In the genomic region with DNA sequence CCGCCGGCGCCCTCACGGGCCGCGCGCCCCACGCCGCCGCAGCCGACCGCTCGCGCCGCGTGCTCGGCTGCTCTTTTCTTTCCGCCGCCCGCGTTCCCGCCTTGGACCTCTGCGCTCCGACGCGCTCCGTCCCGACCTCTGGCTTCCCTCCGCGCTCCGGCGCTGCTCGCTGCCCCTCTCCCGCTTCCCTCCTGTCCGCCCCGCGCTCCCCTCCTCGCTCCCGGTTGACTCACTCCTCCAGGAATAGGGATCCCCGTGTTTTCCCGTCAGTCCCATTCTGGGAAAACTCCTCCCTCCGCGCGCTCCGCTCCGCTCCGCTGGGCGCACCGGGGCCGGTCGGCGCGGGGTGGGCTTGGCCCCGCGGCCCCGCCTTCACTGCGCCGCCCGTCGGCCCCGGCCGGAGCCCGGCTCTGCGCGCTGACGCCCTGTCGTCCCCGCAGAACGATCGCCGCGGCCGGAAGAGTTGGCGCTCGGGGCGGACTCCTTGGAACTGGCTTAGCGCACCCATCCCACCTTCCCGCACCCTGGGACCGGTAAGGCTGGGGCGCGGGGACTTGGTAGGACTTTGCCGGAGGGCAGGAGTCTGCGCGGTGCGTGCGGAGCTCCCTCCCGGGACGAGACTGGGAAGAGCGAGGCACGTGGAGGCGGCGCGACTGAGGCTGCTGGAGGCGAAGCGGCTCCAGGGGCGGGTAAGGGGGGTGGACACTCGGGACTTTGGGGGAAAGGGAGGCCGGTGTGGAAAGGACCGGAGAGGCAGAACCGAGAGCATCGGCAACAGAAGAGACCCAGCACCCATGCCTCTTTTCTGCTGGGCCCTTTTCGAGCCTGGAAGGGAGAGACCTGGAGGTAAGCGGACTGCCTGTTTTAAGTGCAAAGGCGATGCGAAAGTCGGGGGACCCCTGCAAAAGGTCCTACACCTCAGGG, we compare ENCODE assay signal across 8 cellular contexts. TPM values are rescaled to one million over a fixed set of nuclear protein-coding genes. Genes with fewer than 3 reads are reported as not detected.
DNase-seq lines count a peak whose midpoint lies in the region; ATAC-seq lines count a peak whose summit lies in the region.

No MANE protein-coding gene starts in this region.

- H3K9me3 Mint-ChIP-seq in activated T-cell treated with anti-CD3 and anti-CD28 coated beads, Interleukin-2, amount 50 U/mL, for 24 hours, result no peaks in the 10 kb centered on the region
- no peaks in the 10 kb centered on the region for H3K9me3 Mint-ChIP-seq in activated naive CD8-positive, alpha-beta T cell treated with anti-CD3 and anti-CD28 coated beads, Interleukin-2, amount 50 U/mL, for 24 hours

- H3K27me3 Mint-ChIP-seq in activated T-cell treated with anti-CD3 and anti-CD28 coated beads, Interleukin-2, amount 50 U/mL, for 24 hours, result peaks cover 73% of the 10 kb centered on the region
- peaks cover 63% of the 10 kb centered on the region for H3K27me3 Mint-ChIP-seq in activated naive CD8-positive, alpha-beta T cell treated with anti-CD3 and anti-CD28 coated beads, Interleukin-2, amount 50 U/mL, for 24 hours

- H3K36me3 Mint-ChIP-seq in activated T-cell treated with anti-CD3 and anti-CD28 coated beads, Interleukin-2, amount 50 U/mL, for 24 hours (ENCODE audit: low read depth), result no peaks in the 10 kb centered on the region
- no peaks in the 10 kb centered on the region for H3K36me3 Mint-ChIP-seq in activated naive CD8-positive, alpha-beta T cell treated with anti-CD3 and anti-CD28 coated beads, Interleukin-2, amount 50 U/mL, for 24 hours (ENCODE audit: low read depth)

- intact Hi-C loops in left cardiac atrium (cut with DNase I), result loop anchor here in 1 of 2 donors (5.0 kb wide), 2 partner anchors 38 to 73 kb away; no protein-coding TSS in a partner anchor

- no peak overlapping the region for H3K27ac Mint-ChIP-seq in activated T-cell treated with anti-CD3 and anti-CD28 coated beads, Interleukin-2, amount 50 U/mL, for 24 hours
- no peak overlapping the region for H3K27ac Mint-ChIP-seq in activated naive CD8-positive, alpha-beta T cell treated with anti-CD3 and anti-CD28 coated beads, Interleukin-2, amount 50 U/mL, for 24 hours

- peak overlapping the region; percentile 61 for H3K4me3 Mint-ChIP-seq in activated T-cell treated with anti-CD3 and anti-CD28 coated beads, Interleukin-2, amount 50 U/mL, for 24 hours
- peak overlapping the region; percentile 69 for H3K4me3 Mint-ChIP-seq in activated naive CD8-positive, alpha-beta T cell treated with anti-CD3 and anti-CD28 coated beads, Interleukin-2, amount 50 U/mL, for 24 hours

- ATAC-seq in activated naive CD8-positive, alpha-beta T cell treated with anti-CD3 and anti-CD28 coated beads, Interleukin-2, amount 50 U/mL, for 24 hours, result peak; percentile 35
- ATAC-seq in left cardiac atrium, result peak; percentile 59 to 68

- DNase-seq in activated T-cell treated with anti-CD3 and anti-CD28 coated beads, Interleukin-2, amount 50 U/mL, for 24 hours, result peak; percentile 50
- no peak for DNase-seq in activated T-cell treated with anti-CD3 and anti-CD28 coated beads for 4 hours
- peak; percentile 18 for DNase-seq in NCI-H2029 treated with DMSO at 0.1 percent for 48 hours (lab: John Stamatoyannopoulos, UW)
- peak; percentile 31 for DNase-seq in activated naive CD8-positive, alpha-beta T cell treated with anti-CD3 and anti-CD28 coated beads, Interleukin-2, amount 50 U/mL, for 24 hours
- DNase-seq in left cardiac atrium, result peak; percentile 80
- DNase-seq in renal cortical epithelial cell (ENCODE audit: low read depth), result peak; percentile 62
- DNase-seq in GOT3 (lab: John Stamatoyannopoulos, UW), result no peak
- no peak for DNase-seq in OCI-M2 (lab: John Stamatoyannopoulos, UW; ENCODE audit: unreplicated experiment)

- peaks cover 19% of the 10 kb centered on the region for H3K4me1 Mint-ChIP-seq in activated T-cell treated with anti-CD3 and anti-CD28 coated beads, Interleukin-2, amount 50 U/mL, for 24 hours (ENCODE audit: low read depth)
- H3K4me1 Mint-ChIP-seq in activated naive CD8-positive, alpha-beta T cell treated with anti-CD3 and anti-CD28 coated beads, Interleukin-2, amount 50 U/mL, for 24 hours, result peaks cover 16% of the 10 kb centered on the region

RNA-seq across cellular contexts. Expression of gene TEAD4, which starts 0.6 kb away (rescaled TPM):
- total RNA-seq in left cardiac atrium (10 to 100 TPM; 16.9 to 31.2 TPM), renal cortical epithelial cell (9.7 and 15.3 TPM in 2 replicates)

Comparison
In these comparisons a context has a peak if more than half of its experiments do, and no peak if none do; other contexts are left out.
1. DNase-seq: peak in activated T-cell treated with anti-CD3 and anti-CD28 coated beads, Interleukin-2, amount 50 U/mL, for 24 hours (single experiment), NCI-H2029 treated with DMSO at 0.1 percent for 48 hours (single experiment), activated naive CD8-positive, alpha-beta T cell treated with anti-CD3 and anti-CD28 coated beads, Interleukin-2, amount 50 U/mL, for 24 hours (single experiment), left cardiac atrium (single experiment) and renal cortical epithelial cell (single experiment); none in activated T-cell treated with anti-CD3 and anti-CD28 coated beads for 4 hours (single experiment), GOT3 (single experiment) and OCI-M2 (single experiment).